ENCODE assay signal across 16 cellular contexts in genomic region chr7:152911904-152912303, GRCh38.
DNase-seq lines count a peak whose midpoint lies in the region; ATAC-seq, FAIRE-seq and TF ChIP-seq lines count a peak whose summit lies in the region.
"Had no signal": no experiment of that assay in that cellular context is flagged by ENCODE, and none has a peak within 500 bp of the region (broad histone marks: within the 10 kb centered on the region; RNA-seq: fewer than 3 reads in every experiment).

No MANE protein-coding gene starts in this region.

- no TSS peak for BruUV-seq in HepG2 (replicated peaks; lab: Mats Ljungman, UMichigan)

- TF ChIP-seq EP300 in HepG2 (IDR thresholded peaks at IDR 0.05; ENCODE audit: low read depth in 2 of 2, low read length in 2 of 2) (no peak), HepG2 (CRISPR knock-in tag; IDR thresholded peaks at IDR 0.05; ENCODE audit: borderline replicate concordance) (no peak)

- no peaks in the 10 kb centered on the region for H3K9me3 ChIP-seq in HepG2 (ENCODE audit: low read length)
- no peaks in the 10 kb centered on the region for H3K9me3 ChIP-seq in right lobe of liver
- H3K9me3 ChIP-seq in kidney (ENCODE audit: control insufficient read depth in 1 of 2, low read length in 2 of 2), result no peaks in the 10 kb centered on the region
- H3K9me3 ChIP-seq in osteoblast (ENCODE audit: low read depth, low read length), result no peaks in the 10 kb centered on the region
- H3K9me3 ChIP-seq in lower lobe of right lung, result no peaks in the 10 kb centered on the region
- H3K9me3 ChIP-seq: BE2C, HAP-1 had no signal

- CTCF ChIA-PET in HepG2 (lab: Yijun Ruan, JAX; ENCODE audit: low intra/inter-chr PET ratio, low total read pairs), result no interaction called here

- POLR2A ChIA-PET in HepG2 (lab: Yijun Ruan, JAX), result interaction anchor here (2.4 kb wide), 1 partner anchor 12 kb away, joined by 17 read pairs; no protein-coding TSS in a partner anchor

- H3K9ac ChIP-seq in HepG2 (ENCODE audit: insufficient read depth, low read depth, low read length) (no peak overlapping the region), kidney (ENCODE audit: low read length in 2 of 2) (no peak overlapping the region)
- H3K9ac ChIP-seq: GM23248 had no signal

- 83% methylated on average over 5 of the region's 9 CpGs for WGBS in HepG2 (ENCODE audit: low lambda C conversion rate)
- WGBS in right lobe of liver (ENCODE audit: insufficient coverage, low coverage, low lambda C conversion rate, missing lambda C conversion rate), result 100% methylated on average over 3 of the region's 9 CpGs

- no peak overlapping the region for H3K4me2 ChIP-seq in HepG2 (ENCODE audit: low read depth, low read length)
- H3K4me2 ChIP-seq in osteoblast (ENCODE audit: insufficient read depth, low read length), result no peak overlapping the region

- H3K36me3 ChIP-seq in HepG2 (replicated peaks in 1 of 2; ENCODE audit: control insufficient read depth in 1 of 2, insufficient read depth in 2 of 2, low read length in 2 of 2), result no peaks in the 10 kb centered on the region
- no peaks in the 10 kb centered on the region for H3K36me3 ChIP-seq in right lobe of liver
- no peaks in the 10 kb centered on the region for H3K36me3 ChIP-seq in kidney (ENCODE audit: control insufficient read depth in 1 of 2, insufficient read depth in 2 of 2, low read length in 2 of 2)
- no peaks in the 10 kb centered on the region for H3K36me3 ChIP-seq in osteoblast (ENCODE audit: insufficient read depth, low read length)
- no peaks in the 10 kb centered on the region for H3K36me3 ChIP-seq in lower lobe of right lung
- H3K36me3 ChIP-seq: BE2C, HAP-1 had no signal

- in situ Hi-C loops in HepG2 (cut with HindIII; ENCODE audit: extremely low pct_ligation_motif_present, low pct_unique_long_range_greater_than_20kb), result no loop called here

- TF ChIP-seq CTCF in HepG2 (CRISPR knock-in tag; IDR thresholded peaks at IDR 0.05), result no peak
- no peak for TF ChIP-seq CTCF in right lobe of liver (IDR thresholded peaks at IDR 0.05)
- no peak for TF ChIP-seq CTCF in kidney (IDR thresholded peaks at IDR 0.05; ENCODE audit: borderline replicate concordance, extremely low read depth, insufficient read depth)
- no peak for TF ChIP-seq CTCF in osteoblast (IDR thresholded peaks at IDR 0.05; ENCODE audit: extremely low read depth, low read depth, low read length)
- no peak for TF ChIP-seq CTCF in lower lobe of right lung (IDR thresholded peaks at IDR 0.05)

- no peak for DNase-seq in HepG2 (ENCODE audit: low spot score)
- DNase-seq in right lobe of liver, result no peak
- DNase-seq in NCI-H69 (lab: John Stamatoyannopoulos, UW), result peak; percentile 31
- DNase-seq in kidney, result peak; percentile 26
- no peak for DNase-seq in osteoblast (ENCODE audit: insufficient read length, low spot score, missing footprints)
- DNase-seq in lower lobe of right lung, result no peak
- DNase-seq: BE2C; CD4-positive, alpha-beta memory T cell; DMS79 treated with DMSO at 0.1 percent for 48 hours; EL; GM23248 had no signal

- no peak for TF ChIP-seq RAD21 in HepG2 (CRISPR knock-in tag; IDR thresholded peaks at IDR 0.05)

- H3K79me2 ChIP-seq in HepG2 (ENCODE audit: insufficient read depth, low read length) (no peaks in the 10 kb centered on the region), osteoblast (ENCODE audit: insufficient read depth, low read length) (no peaks in the 10 kb centered on the region)

- no peaks in the 10 kb centered on the region for H3K27me3 ChIP-seq in HepG2 (ENCODE audit: control insufficient read depth in 1 of 2, insufficient read depth in 2 of 2, low read length in 2 of 2)
- no peaks in the 10 kb centered on the region for H3K27me3 ChIP-seq in right lobe of liver
- H3K27me3 ChIP-seq in osteoblast (ENCODE audit: insufficient read depth, low read length), result no peaks in the 10 kb centered on the region
- H3K27me3 ChIP-seq in lower lobe of right lung (ENCODE audit: low read depth), result no peaks in the 10 kb centered on the region
- H3K27me3 ChIP-seq: BE2C had no signal

- FAIRE-seq in HepG2 (lab: Jason Lieb, UNC) (no peak), kidney (lab: Jason Lieb, UNC) (no peak)
- FAIRE-seq: A204.1, G401.6 had no signal

- H2AFZ ChIP-seq in HepG2 (ENCODE audit: low read length) (no peak overlapping the region), osteoblast (ENCODE audit: low read length) (no peak overlapping the region)
- H2AFZ ChIP-seq: GM23248 had no signal

- intact Hi-C loops in HepG2 (cut with micrococcal nuclease; ENCODE audit: unreplicated experiment) (no loop called here), right lobe of liver (cut with DNase I) (no loop called here), kidney (cut with DNase I) (no loop called here), lower lobe of right lung (cut with DNase I) (no loop called here)

- H4K20me1 ChIP-seq in HepG2 (ENCODE audit: insufficient read depth, low read length) (no peaks in the 10 kb centered on the region), osteoblast (ENCODE audit: insufficient read depth, low read length) (no peaks in the 10 kb centered on the region)

- H3K27ac ChIP-seq in HepG2 (ENCODE audit: extremely low read length, insufficient read depth, low read length) (no peak overlapping the region), right lobe of liver (no peak overlapping the region), kidney (ENCODE audit: low read depth in 2 of 2, low read length in 2 of 2) (no peak overlapping the region), osteoblast (ENCODE audit: low read depth, low read length) (no peak overlapping the region), lower lobe of right lung (no peak overlapping the region)
- H3K27ac ChIP-seq: C4-2B, GM23248 had no signal

- H3K4me1 ChIP-seq in HepG2 (ENCODE audit: insufficient read depth, low read length), result peaks cover 61% of the 10 kb centered on the region
- peaks cover 0 to 9% (median 0%) of the 10 kb centered on the region in 4 donors for H3K4me1 ChIP-seq in right lobe of liver
- H3K4me1 ChIP-seq in kidney (ENCODE audit: control insufficient read depth in 1 of 2, insufficient read depth in 1 of 2, low read depth in 1 of 2, low read length in 2 of 2), result peaks cover 5 to 12% of the 10 kb centered on the region in 2 donors
- no peaks in the 10 kb centered on the region for H3K4me1 ChIP-seq in osteoblast (ENCODE audit: insufficient read depth, low read length)
- no peaks in the 10 kb centered on the region for H3K4me1 ChIP-seq in lower lobe of right lung
- H3K4me1 ChIP-seq: BE2C, HAP-1 had no signal

- no peak overlapping the region for H3K4me3 ChIP-seq in HepG2 (replicated peaks in 1 of 3; ENCODE audit: insufficient read depth in 1 of 3, low read depth in 2 of 3, low read length in 3 of 3)
- H3K4me3 ChIP-seq in right lobe of liver, result no peak overlapping the region
- no peak overlapping the region for H3K4me3 ChIP-seq in kidney (ENCODE audit: low read length in 2 of 2)
- no peak overlapping the region for H3K4me3 ChIP-seq in osteoblast (ENCODE audit: insufficient read depth, low read length)
- H3K4me3 ChIP-seq in lower lobe of right lung, result no peak overlapping the region
- H3K4me3 ChIP-seq: GM23248, HAP-1 had no signal

- no peak for TF ChIP-seq POLR2A in HepG2 (IDR thresholded peaks at IDR 0.05; ENCODE audit: insufficient read depth in 1 of 2, low read depth in 2 of 2, low read length in 2 of 2)
- TF ChIP-seq POLR2A in right lobe of liver (IDR thresholded peaks at IDR 0.05), result no peak

- no peak for ATAC-seq in HepG2
- ATAC-seq in right lobe of liver, result no peak
- ATAC-seq in GM18907 (IDR thresholded peaks at IDR 0.05; ENCODE audit: unreplicated experiment), result no peak
- no peak for ATAC-seq in lower lobe of right lung

TF ChIP-seq in HepG2, 621 proteins besides CTCF, POLR2A, EP300 and RAD21:
- TF ChIP-seq ZNF768 (CRISPR knock-in tag; IDR thresholded peaks at IDR 0.05) (no peak), ZNF687 (CRISPR knock-in tag; IDR thresholded peaks at IDR 0.05) (peak; percentile 37; the same call in 1 of the 2 replicates)

Comparison
In these comparisons a context has a peak if more than half of its experiments do, and no peak if none do; other contexts are left out.
1. DNase-seq: peak in NCI-H69 (single experiment) and kidney (single experiment); none in HepG2 (single experiment), right lobe of liver (0 of 3), osteoblast (single experiment) and lower lobe of right lung (single experiment).